In the genomic region with DNA sequence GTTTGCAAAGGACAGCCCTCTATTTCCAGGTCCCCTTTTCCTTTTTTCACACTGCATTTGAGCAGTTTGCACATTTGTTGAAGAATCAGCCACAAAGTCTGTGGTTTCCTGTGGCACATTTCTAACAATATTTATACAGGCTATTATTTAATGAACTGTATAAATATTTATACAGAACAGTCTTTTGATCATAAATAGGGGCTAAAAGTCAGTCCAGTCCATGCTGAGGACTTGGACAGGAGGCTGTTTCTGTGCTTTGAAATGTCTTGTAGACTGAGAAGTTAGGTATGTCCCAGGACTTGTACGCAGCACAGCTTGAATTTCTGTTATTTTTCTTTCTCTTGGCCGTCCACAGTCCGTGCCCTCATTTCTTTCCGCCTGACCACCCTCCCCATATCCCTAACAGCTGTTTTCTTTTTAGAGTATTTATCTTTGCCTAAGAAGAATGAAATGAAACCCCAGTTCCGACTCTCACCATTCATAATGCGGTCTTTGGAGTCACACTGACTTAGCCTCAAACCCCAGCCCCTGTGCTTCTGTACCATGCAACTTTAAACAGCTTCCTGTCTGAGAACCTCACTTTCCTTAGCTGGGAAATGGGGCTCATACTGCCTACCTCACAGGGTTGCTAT, we compare ENCODE assay signal across 8 cellular contexts. TPM values are rescaled to one million over a fixed set of nuclear protein-coding genes. Genes with fewer than 3 reads are reported as not detected.
A peak's percentile ranks its signal among the peaks of the same experiment; 100 is the strongest.
DNase-seq lines count a peak whose midpoint lies in the region; ATAC-seq, FAIRE-seq and TF ChIP-seq lines count a peak whose summit lies in the region.
"Had no signal": no experiment of that assay in that cellular context is flagged by ENCODE, and none has a peak within 500 bp of the region (broad histone marks: within the 10 kb centered on the region; RNA-seq: fewer than 3 reads in every experiment).

No MANE protein-coding gene starts in this region.

- TF ChIP-seq CTCF in kidney (IDR thresholded peaks at IDR 0.05; ENCODE audit: borderline replicate concordance, extremely low read depth, insufficient read depth), result no peak
- no peak for TF ChIP-seq CTCF in suprapubic skin (IDR thresholded peaks at IDR 0.05)

- H3K27ac Mint-ChIP-seq in T-cell, result peak overlapping the region in 1 of 2 donors; percentile 10

- TF ChIP-seq EP300 in suprapubic skin (IDR thresholded peaks at IDR 0.05), result no peak

- peak; percentile 85 for ATAC-seq in GM21381 (IDR thresholded peaks at IDR 0.05; ENCODE audit: unreplicated experiment)
- ATAC-seq in T-cell (replicated peaks in 1 of 4), result peak in 2 of 4 experiments; percentile 30 to 60
- ATAC-seq in GM18520 (IDR thresholded peaks at IDR 0.05; ENCODE audit: unreplicated experiment), result no peak

- peaks cover 4 to 14% of the 10 kb centered on the region in 2 donors for H3K4me1 ChIP-seq in kidney (ENCODE audit: control insufficient read depth in 1 of 2, insufficient read depth in 1 of 2, low read depth in 1 of 2, low read length in 2 of 2)
- H3K4me1 ChIP-seq in suprapubic skin, result peaks cover 16% of the 10 kb centered on the region

- H3K27me3 Mint-ChIP-seq in T-cell, result no peaks in the 10 kb centered on the region

- no peak for FAIRE-seq in kidney (lab: Jason Lieb, UNC)

- peak in 1 of 34 experiments; percentile 10 for DNase-seq in T-cell
- DNase-seq in kidney, result no peak
- DNase-seq in suprapubic skin (ENCODE audit: low spot score in 2 of 2), result no peak
- DNase-seq in EL, result no peak
- no peak for DNase-seq in NOMO-1 treated with DMSO at 0.1 percent for 48 hours (lab: John Stamatoyannopoulos, UW; ENCODE audit: unreplicated experiment)
- DNase-seq: SHP77 treated with DMSO at 0.1 percent for 48 hours had no signal

- peak overlapping the region; percentile 31 to 56 (median 46) for H3K4me3 Mint-ChIP-seq in T-cell

- POLR2A ChIA-PET in T-cell (lab: Charles Lee), result no interaction called here

- 65% methylated on average over 6 of the region's 6 CpGs for WGBS in suprapubic skin

- CTCF ChIA-PET in T-cell (lab: Charles Lee), result no interaction called here

- H3K36me3 Mint-ChIP-seq in T-cell, result no peaks in the 10 kb centered on the region

- H3K27me3 ChIP-seq in suprapubic skin, result no peaks in the 10 kb centered on the region

- H3K9ac ChIP-seq in kidney (ENCODE audit: low read length in 2 of 2), result peak overlapping the region; percentile 36 to 48

- intact Hi-C loops in kidney (cut with DNase I), result no loop called here

- no peak for TF ChIP-seq POLR2A in suprapubic skin (IDR thresholded peaks at IDR 0.05)

- H3K4me1 Mint-ChIP-seq in T-cell, result peaks cover 8 to 19% (median 14%) of the 10 kb centered on the region in 3 donors

- H3K27ac ChIP-seq in kidney (ENCODE audit: low read depth in 2 of 2, low read length in 2 of 2), result peak overlapping the region; percentile 30 to 79
- H3K27ac ChIP-seq in suprapubic skin, result peak overlapping the region; percentile 2

- H3K9me3 Mint-ChIP-seq in T-cell, result peaks cover 0 to 3% (median 0%) of the 10 kb centered on the region in 3 donors

- H3K4me3 ChIP-seq in kidney (ENCODE audit: low read length in 2 of 2) (peak overlapping the region; percentile 31 to 40), suprapubic skin (no peak overlapping the region)

- H3K9me3 ChIP-seq in kidney (ENCODE audit: control insufficient read depth in 1 of 2, low read length in 2 of 2) (no peaks in the 10 kb centered on the region), suprapubic skin (no peaks in the 10 kb centered on the region)

- no peaks in the 10 kb centered on the region for H3K36me3 ChIP-seq in kidney (ENCODE audit: control insufficient read depth in 1 of 2, insufficient read depth in 2 of 2, low read length in 2 of 2)
- H3K36me3 ChIP-seq in suprapubic skin, result no peaks in the 10 kb centered on the region

RNA-seq across cellular contexts. Expression of gene FGGY, which starts 19.7 kb away (rescaled TPM):
- total RNA-seq in T-cell, result 10 to 100 TPM in 4 of 5 donors, 1 to 10 TPM in 1; 7.8 to 21.7 (median 12.6) TPM
- total RNA-seq in kidney, result 31.0 TPM
- polyA plus RNA-seq in kidney (ENCODE audit: insufficient read depth, low read depth, low replicate concordance), result 11.2 TPM
- total RNA-seq in suprapubic skin, result 10 to 100 TPM; 12.4 to 17.5 (median 16.1) TPM
